ENCODE assay signal across 18 cellular contexts in genomic region chr12:1779783-1780182, GRCh38. TPM values are rescaled to one million over a fixed set of nuclear protein-coding genes. Genes with fewer than 3 reads are reported as not detected.
DNase-seq lines count a peak whose midpoint lies in the region; ATAC-seq and TF ChIP-seq lines count a peak whose summit lies in the region.
"Had no signal": no experiment of that assay in that cellular context is flagged by ENCODE, and none has a peak within 500 bp of the region (broad histone marks: within the 10 kb centered on the region; RNA-seq: fewer than 3 reads in every experiment).

No MANE protein-coding gene starts in this region.

- H3K4me2 ChIP-seq in trophoblast cell (ENCODE audit: low read length) = no peak overlapping the region
- H3K4me2 ChIP-seq: BLaER1 had no signal

- no peak overlapping the region for H3K4ac ChIP-seq in trophoblast cell (ENCODE audit: low read depth, low read length)

- no peak overlapping the region for H3K9ac ChIP-seq in trophoblast cell (ENCODE audit: low read length)
- H3K9ac ChIP-seq: BLaER1 had no signal

- no peak overlapping the region for H3K23ac ChIP-seq in trophoblast cell (ENCODE audit: low read length)

- H3K18ac ChIP-seq in trophoblast cell (ENCODE audit: low read length) = no peak overlapping the region

- H3K27ac ChIP-seq in body of pancreas = no peak overlapping the region
- H3K27ac ChIP-seq in heart left ventricle = peak overlapping the region in 7 of 12 donors; percentile 1 to 39 (median 16)
- no peak overlapping the region for H3K27ac ChIP-seq in trophoblast cell (ENCODE audit: low read depth, low read length)
- H3K27ac ChIP-seq: BLaER1, pancreas had no signal

- TF ChIP-seq CTCF in body of pancreas (IDR thresholded peaks at IDR 0.05) = no peak
- TF ChIP-seq CTCF in heart left ventricle (IDR thresholded peaks at IDR 0.05) = no peak

- no peak overlapping the region for H4K12ac ChIP-seq in trophoblast cell (ENCODE audit: low read depth, low read length)

- H2BK12ac ChIP-seq in trophoblast cell (ENCODE audit: low read length) = no peak overlapping the region

- no peak overlapping the region for H2AFZ ChIP-seq in trophoblast cell (ENCODE audit: insufficient read depth, low read length, poor library complexity)

- ATAC-seq in body of pancreas (peak; percentile 24), heart left ventricle (peak in 3 of 4 donors; percentile 25 to 67 (median 44))
- ATAC-seq: K562 had no signal

- no peak for TF ChIP-seq POLR2A in body of pancreas (IDR thresholded peaks at IDR 0.05)
- no peak for TF ChIP-seq POLR2A in heart left ventricle (IDR thresholded peaks at IDR 0.05)

- 27 to 42% methylated on average over 1 of the region's 1 CpG for WGBS in body of pancreas, 2 donors
- 64 to 70% (median 69%) methylated on average over 1 of the region's 1 CpG for WGBS in heart left ventricle, 4 donors
- WGBS in trophoblast cell (ENCODE audit: extremely low coverage, insufficient coverage, insufficient read length) = no CpG with 5 or more reads among the region's 1 CpG

- H4K91ac ChIP-seq in trophoblast cell (ENCODE audit: low read depth, low read length) = no peak overlapping the region

- H3K36me3 ChIP-seq in body of pancreas (replicated peaks in 1 of 2; ENCODE audit: insufficient read depth in 1 of 2, low read depth in 2 of 2) = peaks cover 0 to 7% of the 10 kb centered on the region in 2 donors
- H3K36me3 ChIP-seq in heart left ventricle = peaks cover 0 to 32% (median 19%) of the 10 kb centered on the region in 9 donors
- peaks cover 2 to 7% of the 10 kb centered on the region in 2 experiments for H3K36me3 ChIP-seq in trophoblast cell (ENCODE audit: control insufficient read depth in 1 of 2, insufficient read depth in 2 of 2, low read length in 2 of 2)

- H2BK5ac ChIP-seq in trophoblast cell (ENCODE audit: low read depth, low read length, poor library complexity) = no peak overlapping the region

- H3K79me2 ChIP-seq in trophoblast cell (ENCODE audit: control insufficient read depth, insufficient read depth, low read length, poor library complexity) = no peaks in the 10 kb centered on the region

- H3K4me1 ChIP-seq in body of pancreas (no peaks in the 10 kb centered on the region), heart left ventricle (peaks cover 0 to 48% (median 31%) of the 10 kb centered on the region in 12 donors), trophoblast cell (ENCODE audit: control insufficient read depth in 1 of 2, insufficient read depth in 2 of 2, low read length in 2 of 2) (peaks cover 3 to 10% of the 10 kb centered on the region in 2 experiments)

- no peak overlapping the region for H4K8ac ChIP-seq in trophoblast cell (ENCODE audit: low read depth, low read length)

- H3K4me3 ChIP-seq in body of pancreas (no peak overlapping the region), heart left ventricle (no peak overlapping the region), skeletal muscle cell (ENCODE audit: low read depth, low read length) (no peak overlapping the region), trophoblast cell (ENCODE audit: low read depth, low read length) (no peak overlapping the region)
- H3K4me3 ChIP-seq: adrenal gland, BLaER1, K562, pancreas had no signal

- DNase-seq in GM03348 (ENCODE audit: low spot score) = peak; percentile 29
- DNase-seq in body of pancreas = no peak
- no peak for DNase-seq in heart left ventricle
- peak; percentile 65 for DNase-seq in skeletal muscle cell (ENCODE audit: low read depth)
- no peak for DNase-seq in NCI-H510A treated with DMSO at 0.1 percent for 48 hours (lab: John Stamatoyannopoulos, UW)
- no peak for DNase-seq in NCI-H2171 (lab: John Stamatoyannopoulos, UW)
- DNase-seq in trophoblast cell = no peak
- DNase-seq in NCI-H1092 (lab: John Stamatoyannopoulos, UW) = no peak
- DNase-seq: activated B cell treated with CpG ODN at 0.5 μM for 24 hours; adrenal gland; HCEC 1CT; mesendoderm; NCI-H187 treated with DMSO at 0.1 percent for 48 hours; pancreas; stimulated activated CD4-positive, alpha-beta T cell treated with anti-CD3 and anti-CD28 coated beads, Interleukin-1b, Interleukin-23, amount 100 ng/mL, for 48 hours; SW 1271 had no signal

- no peak overlapping the region for H2AK5ac ChIP-seq in trophoblast cell (ENCODE audit: low read length)

- no peak overlapping the region for H2BK120ac ChIP-seq in trophoblast cell (ENCODE audit: insufficient read depth, low read length, poor library complexity)

- H3K14ac ChIP-seq in trophoblast cell (ENCODE audit: low read length) = no peak overlapping the region

- intact Hi-C loops in body of pancreas (cut with DNase I) (no loop called here), heart left ventricle (cut with DNase I) (loop anchor here in 2 of 10 donors (5.0 to 10.0 kb wide), 2 partner anchors 55 to 87 kb away; partner anchors contain the start of gene ADIPOR2 (in 1 of the 2))

- H3K27me3 ChIP-seq in body of pancreas (no peaks in the 10 kb centered on the region), heart left ventricle (no peaks in the 10 kb centered on the region), trophoblast cell (ENCODE audit: insufficient read depth, low read length) (no peaks in the 10 kb centered on the region)
- H3K27me3 ChIP-seq: adrenal gland, BLaER1, pancreas had no signal

- peaks cover 5% of the 10 kb centered on the region for H3K79me1 ChIP-seq in trophoblast cell (ENCODE audit: low read length)

- no peaks in the 10 kb centered on the region for H3K9me3 ChIP-seq in body of pancreas
- no peaks in the 10 kb centered on the region for H3K9me3 ChIP-seq in heart left ventricle
- no peaks in the 10 kb centered on the region for H3K9me3 ChIP-seq in trophoblast cell (ENCODE audit: insufficient read depth, low read depth, low read length)
- H3K9me3 ChIP-seq: adrenal gland, BLaER1, pancreas had no signal

RNA-seq across cellular contexts. Expression of gene LRTM2, which starts 40.6 kb away (rescaled TPM):
- not detected for total RNA-seq in body of pancreas
- total RNA-seq in heart left ventricle = not detected
- not detected for polyA plus RNA-seq in heart left ventricle
- 0.04 and 0.07 TPM in 2 replicates for polyA plus RNA-seq in trophoblast cell (2013)
- total RNA-seq: activated B cell treated with CpG ODN at 0.5 μM for 24 hours, adrenal gland, K562, pancreas had no signal
- polyA plus RNA-seq: adrenal gland, pancreas had no signal

Comparison
In these comparisons a context has a peak if more than half of its experiments do, and no peak if none do; other contexts are left out.
1. DNase-seq: peak in GM03348 (single experiment) and skeletal muscle cell (single experiment); none in body of pancreas (0 of 4), heart left ventricle (0 of 5), NCI-H510A treated with DMSO at 0.1 percent for 48 hours (single experiment), NCI-H2171 (single experiment), trophoblast cell (0 of 2) and NCI-H1092 (single experiment).
2. H3K27ac ChIP-seq: peak in heart left ventricle (7 of 12); none in body of pancreas (0 of 4) and trophoblast cell (single experiment).